Comparison of ENCODE assay signal across 2 cellular contexts in genomic region chr3:62919784-62920183, GRCh38.
TF ChIP-seq lines count a peak whose summit lies in the region.

No MANE protein-coding gene starts in this region.

TF ChIP-seq in GM23338, 12 proteins besides CTCF, POLR2A, EP300 and RAD21 (continued from another document):
- TF ChIP-seq REST (IDR thresholded peaks at IDR 0.05; ENCODE audit: unreplicated experiment) = no peak
- no peak for TF ChIP-seq NANOG (IDR thresholded peaks at IDR 0.05; ENCODE audit: borderline replicate concordance)
- no peak for TF ChIP-seq POLR2AphosphoS5 (IDR thresholded peaks at IDR 0.05; ENCODE audit: low read depth)
- no peak for TF ChIP-seq STAT1 (IDR thresholded peaks at IDR 0.05; ENCODE audit: unreplicated experiment)
- TF ChIP-seq ZNF462 (CRISPR knock-in tag; IDR thresholded peaks at IDR 0.05) = no peak
- TF ChIP-seq, protein P1, sequence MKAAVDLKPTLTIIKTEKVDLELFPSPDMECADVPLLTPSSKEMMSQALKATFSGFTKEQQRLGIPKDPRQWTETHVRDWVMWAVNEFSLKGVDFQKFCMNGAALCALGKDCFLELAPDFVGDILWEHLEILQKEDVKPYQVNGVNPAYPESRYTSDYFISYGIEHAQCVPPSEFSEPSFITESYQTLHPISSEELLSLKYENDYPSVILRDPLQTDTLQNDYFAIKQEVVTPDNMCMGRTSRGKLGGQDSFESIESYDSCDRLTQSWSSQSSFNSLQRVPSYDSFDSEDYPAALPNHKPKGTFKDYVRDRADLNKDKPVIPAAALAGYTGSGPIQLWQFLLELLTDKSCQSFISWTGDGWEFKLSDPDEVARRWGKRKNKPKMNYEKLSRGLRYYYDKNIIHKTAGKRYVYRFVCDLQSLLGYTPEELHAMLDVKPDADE (IDR thresholded peaks at IDR 0.05) = no peak
- TF ChIP-seq CREB1 (CRISPR knock-in tag; IDR thresholded peaks at IDR 0.05; ENCODE audit: low read depth) = no peak
- no peak for TF ChIP-seq EZH2phosphoT487 (IDR thresholded peaks at IDR 0.05; ENCODE audit: unreplicated experiment)
- no peak for TF ChIP-seq JUNB (IDR thresholded peaks at IDR 0.05; ENCODE audit: unreplicated experiment)
- no peak for TF ChIP-seq EZH2 (IDR thresholded peaks at IDR 0.05; ENCODE audit: low read depth, unreplicated experiment)

TF ChIP-seq in WTC11, 78 proteins besides CTCF, POLR2A, EP300 and RAD21 (continued from another document):
- TF ChIP-seq, protein P2, sequence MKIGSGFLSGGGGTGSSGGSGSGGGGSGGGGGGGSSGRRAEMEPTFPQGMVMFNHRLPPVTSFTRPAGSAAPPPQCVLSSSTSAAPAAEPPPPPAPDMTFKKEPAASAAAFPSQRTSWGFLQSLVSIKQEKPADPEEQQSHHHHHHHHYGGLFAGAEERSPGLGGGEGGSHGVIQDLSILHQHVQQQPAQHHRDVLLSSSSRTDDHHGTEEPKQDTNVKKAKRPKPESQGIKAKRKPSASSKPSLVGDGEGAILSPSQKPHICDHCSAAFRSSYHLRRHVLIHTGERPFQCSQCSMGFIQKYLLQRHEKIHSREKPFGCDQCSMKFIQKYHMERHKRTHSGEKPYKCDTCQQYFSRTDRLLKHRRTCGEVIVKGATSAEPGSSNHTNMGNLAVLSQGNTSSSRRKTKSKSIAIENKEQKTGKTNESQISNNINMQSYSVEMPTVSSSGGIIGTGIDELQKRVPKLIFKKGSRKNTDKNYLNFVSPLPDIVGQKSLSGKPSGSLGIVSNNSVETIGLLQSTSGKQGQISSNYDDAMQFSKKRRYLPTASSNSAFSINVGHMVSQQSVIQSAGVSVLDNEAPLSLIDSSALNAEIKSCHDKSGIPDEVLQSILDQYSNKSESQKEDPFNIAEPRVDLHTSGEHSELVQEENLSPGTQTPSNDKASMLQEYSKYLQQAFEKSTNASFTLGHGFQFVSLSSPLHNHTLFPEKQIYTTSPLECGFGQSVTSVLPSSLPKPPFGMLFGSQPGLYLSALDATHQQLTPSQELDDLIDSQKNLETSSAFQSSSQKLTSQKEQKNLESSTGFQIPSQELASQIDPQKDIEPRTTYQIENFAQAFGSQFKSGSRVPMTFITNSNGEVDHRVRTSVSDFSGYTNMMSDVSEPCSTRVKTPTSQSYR (CRISPR knock-in tag; IDR thresholded peaks at IDR 0.05) = no peak
- TF ChIP-seq TEAD1 (CRISPR knock-in tag; IDR thresholded peaks at IDR 0.05) = no peak
- no peak for TF ChIP-seq ATF1 (CRISPR knock-in tag; IDR thresholded peaks at IDR 0.05)
- TF ChIP-seq ZBTB21 (CRISPR knock-in tag; IDR thresholded peaks at IDR 0.05; ENCODE audit: borderline replicate concordance) = no peak
- no peak for TF ChIP-seq NFE2L1 (CRISPR knock-in tag; IDR thresholded peaks at IDR 0.05)
- TF ChIP-seq NFYB (CRISPR knock-in tag; conservative IDR thresholded peaks at IDR 0.05; ENCODE audit: low read depth) = no peak
- no peak for TF ChIP-seq USF1 (CRISPR knock-in tag; IDR thresholded peaks at IDR 0.05)
